8 cellular contexts compared by ENCODE assay signal in the genomic region with DNA sequence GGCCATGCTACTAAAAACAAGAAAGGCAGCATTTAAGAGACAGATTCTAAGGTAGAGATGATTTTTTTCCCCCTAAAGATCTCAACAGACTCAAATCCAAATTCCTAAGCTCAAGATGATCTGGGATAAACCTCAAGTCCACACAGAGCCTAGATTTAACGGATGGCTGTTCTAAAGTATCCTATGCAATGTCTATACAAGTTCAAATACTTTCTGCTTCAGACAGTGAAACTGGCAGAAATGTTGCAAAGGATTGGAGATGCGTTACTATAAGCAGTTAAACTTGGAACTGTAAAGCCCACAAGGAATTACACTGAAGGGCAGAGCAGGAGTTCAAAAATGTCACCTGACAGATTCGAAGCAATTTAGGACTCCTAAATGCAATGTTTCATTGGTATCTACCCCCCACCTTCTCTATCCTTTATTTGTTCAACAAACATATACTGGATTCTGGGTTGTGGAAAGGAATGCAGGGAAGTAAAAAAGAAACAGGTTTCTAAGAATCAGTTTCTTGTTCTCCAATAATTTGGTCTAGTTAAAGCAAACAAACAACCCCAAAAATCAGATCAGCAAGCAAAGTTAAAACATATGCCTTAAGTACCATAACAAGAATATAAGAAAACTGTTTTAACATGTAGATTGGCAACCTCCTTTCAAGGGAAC. TPM values are rescaled to one million over a fixed set of nuclear protein-coding genes. Genes with fewer than 3 reads are reported as not detected.
DNase-seq lines count a peak whose midpoint lies in the region; ATAC-seq, FAIRE-seq and TF ChIP-seq lines count a peak whose summit lies in the region.

No MANE protein-coding gene starts in this region.

- TF ChIP-seq CTCF in H9 (conservative IDR thresholded peaks at IDR 0.05) (no peak), hepatocyte (IDR thresholded peaks at IDR 0.05; ENCODE audit: poor library complexity) (no peak)

- H3K9me3 ChIP-seq in H9 (ENCODE audit: control insufficient read depth, low read depth, low read length), result no peaks in the 10 kb centered on the region
- no peaks in the 10 kb centered on the region for H3K9me3 ChIP-seq in hepatocyte (ENCODE audit: low read depth)

- no peak overlapping the region for H2BK120ac ChIP-seq in H9 (ENCODE audit: low read depth, low read length, poor library complexity, severe bottlenecking)

- H2AFZ ChIP-seq in H9 (ENCODE audit: low read length), result no peak overlapping the region
- H2AFZ ChIP-seq in hepatocyte, result peak overlapping the region; percentile 90

- H3K79me1 ChIP-seq in H9 (ENCODE audit: insufficient read depth, low read depth, low read length, poor library complexity, severe bottlenecking), result no peaks in the 10 kb centered on the region

- no peaks in the 10 kb centered on the region for H3K4me1 ChIP-seq in H9 (ENCODE audit: insufficient read depth, low read length)
- peaks cover 11% of the 10 kb centered on the region for H3K4me1 ChIP-seq in hepatocyte (ENCODE audit: insufficient read depth)

- no peak overlapping the region for H3T11ph ChIP-seq in H9 (ENCODE audit: low read length)

- H4K8ac ChIP-seq in H9 (replicated peaks; ENCODE audit: insufficient read length, low read depth, low read length), result no peak overlapping the region

- H3K14ac ChIP-seq in H9 (ENCODE audit: insufficient read depth, low read length), result no peak overlapping the region

- no peaks in the 10 kb centered on the region for H3K9me2 ChIP-seq in hepatocyte (replicated peaks; ENCODE audit: insufficient read depth)

- H3K4me3 Mint-ChIP-seq in H9, result peak overlapping the region; percentile 80 to 85
- H3K4me3 Mint-ChIP-seq in activated T-helper 2 cell treated with anti-CD3 and anti-CD28 coated beads, Interferon-gamma antibody, Interleukin-2, Interleukin-4, amounts not matched to agents 10 μg/mL and 5 μg/mL and 100 μg/mL, durations not matched to agents 14 hours and 24 hours and 36 hours (ENCODE audit: low read depth), result peak overlapping the region; percentile 54

- no peak overlapping the region for H4K5ac ChIP-seq in H9 (ENCODE audit: insufficient read length, low read depth, low read length)

- no peak overlapping the region for H2BK20ac ChIP-seq in H9 (ENCODE audit: low read depth, low read length, poor library complexity, severe bottlenecking)

- H3K27me3 Mint-ChIP-seq in H9 (ENCODE audit: low read depth), result peaks cover 19% of the 10 kb centered on the region
- peaks cover 11% of the 10 kb centered on the region for H3K27me3 Mint-ChIP-seq in activated T-helper 2 cell treated with anti-CD3 and anti-CD28 coated beads, Interferon-gamma antibody, Interleukin-2, Interleukin-4, amounts not matched to agents 10 μg/mL and 5 μg/mL and 100 μg/mL, durations not matched to agents 14 hours and 24 hours and 36 hours (ENCODE audit: low read depth)

- H3K4me3 ChIP-seq in hepatocyte (peak overlapping the region; percentile 76), skeletal muscle cell (ENCODE audit: low read depth, low read length) (peak overlapping the region; percentile 92)

- H2BK15ac ChIP-seq in H9 (ENCODE audit: low read depth, low read length), result no peak overlapping the region

- peaks cover 9% of the 10 kb centered on the region for H3K23me2 ChIP-seq in H9 (ENCODE audit: insufficient read length, low read depth, low read length, poor library complexity, severe bottlenecking)

- H4K20me1 ChIP-seq in H9 (ENCODE audit: control insufficient read depth, insufficient read depth, insufficient read length) (no peaks in the 10 kb centered on the region), hepatocyte (ENCODE audit: insufficient read depth, poor library complexity, severe bottlenecking) (peaks cover 4% of the 10 kb centered on the region)

- H3K27ac ChIP-seq in H9 (ENCODE audit: insufficient read length, low read depth, low read length), result no peak overlapping the region
- H3K27ac ChIP-seq in hepatocyte, result peak overlapping the region; percentile 96

- H3K27me3 ChIP-seq in H9 (ENCODE audit: insufficient read depth, low read length) (no peaks in the 10 kb centered on the region), hepatocyte (no peaks in the 10 kb centered on the region)

- no peak for ATAC-seq in GM21786 (IDR thresholded peaks at IDR 0.05; ENCODE audit: unreplicated experiment)

- DNase-seq in H9 (no peak), hepatocyte (ENCODE audit: low spot score) (no peak), skeletal muscle cell (ENCODE audit: low read depth) (no peak), SKM-1 treated with dmso at 0.1 percent for 144 hours (lab: John Stamatoyannopoulos, UW; ENCODE audit: unreplicated experiment) (no peak), RCC 7860 (ENCODE audit: low spot score) (no peak)
- no peak for DNase-seq in activated T-helper 2 cell treated with anti-CD3 and anti-CD28 coated beads, Interferon-gamma antibody, Interleukin-2, Interleukin-4, amounts not matched to agents 10 μg/mL and 5 μg/mL and 100 μg/mL, durations not matched to agents 14 hours and 24 hours and 36 hours (ENCODE audit: low spot score)
- no peak for DNase-seq in stimulated activated CD4-positive, alpha-beta T cell treated with anti-CD3 and anti-CD28 coated beads, Interleukin-2, amount 100 ng/mL, for 48 hours

- H3K27ac Mint-ChIP-seq in H9, result no peak overlapping the region
- no peak overlapping the region for H3K27ac Mint-ChIP-seq in activated T-helper 2 cell treated with anti-CD3 and anti-CD28 coated beads, Interferon-gamma antibody, Interleukin-2, Interleukin-4, amounts not matched to agents 10 μg/mL and 5 μg/mL and 100 μg/mL, durations not matched to agents 14 hours and 24 hours and 36 hours

- H3K23ac ChIP-seq in H9 (ENCODE audit: insufficient read length, low read depth, low read length), result no peak overlapping the region

- H2BK12ac ChIP-seq in H9 (ENCODE audit: insufficient read length, low read depth, low read length), result no peak overlapping the region

- H3K36me3 ChIP-seq in hepatocyte (replicated peaks; ENCODE audit: insufficient read depth, low read depth), result no peaks in the 10 kb centered on the region

- no peak overlapping the region for H3K56ac ChIP-seq in H9 (ENCODE audit: insufficient read length, low read depth, low read length)

- no peak overlapping the region for H3K4ac ChIP-seq in H9 (ENCODE audit: low read depth, low read length)

- H3K9me3 Mint-ChIP-seq in H9, result no peaks in the 10 kb centered on the region; a peak in 1 of 5 replicates
- no peaks in the 10 kb centered on the region for H3K9me3 Mint-ChIP-seq in activated T-helper 2 cell treated with anti-CD3 and anti-CD28 coated beads, Interferon-gamma antibody, Interleukin-2, Interleukin-4, amounts not matched to agents 10 μg/mL and 5 μg/mL and 100 μg/mL, durations not matched to agents 14 hours and 24 hours and 36 hours

- no peak overlapping the region for H2AK5ac ChIP-seq in H9 (ENCODE audit: insufficient read length, low read length)

- H3K9ac ChIP-seq in H9 (ENCODE audit: extremely low read depth, insufficient read length, low read length), result no peak overlapping the region

- H3K4me1 Mint-ChIP-seq in H9, result peaks cover 15 to 25% of the 10 kb centered on the region in 2 experiments
- H3K4me1 Mint-ChIP-seq in activated T-helper 2 cell treated with anti-CD3 and anti-CD28 coated beads, Interferon-gamma antibody, Interleukin-2, Interleukin-4, amounts not matched to agents 10 μg/mL and 5 μg/mL and 100 μg/mL, durations not matched to agents 14 hours and 24 hours and 36 hours (ENCODE audit: low read depth), result peaks cover 33% of the 10 kb centered on the region

- no peaks in the 10 kb centered on the region; a peak in 1 of 7 replicates for H3K36me3 Mint-ChIP-seq in H9 (ENCODE audit: insufficient read depth in 1 of 3, low read depth in 3 of 3)
- H3K36me3 Mint-ChIP-seq in activated T-helper 2 cell treated with anti-CD3 and anti-CD28 coated beads, Interferon-gamma antibody, Interleukin-2, Interleukin-4, amounts not matched to agents 10 μg/mL and 5 μg/mL and 100 μg/mL, durations not matched to agents 14 hours and 24 hours and 36 hours (ENCODE audit: low read depth), result no peaks in the 10 kb centered on the region

- FAIRE-seq in RCC 7860 (lab: Jason Lieb, UNC), result no peak

- H3K4me2 ChIP-seq in H9 (ENCODE audit: insufficient read depth, insufficient read length, low read length), result peak overlapping the region; percentile 71
- peak overlapping the region; percentile 94 for H3K4me2 ChIP-seq in hepatocyte

- peaks cover 1% of the 10 kb centered on the region; the same call in 1 of the 2 replicates for H3K79me2 ChIP-seq in H9 (ENCODE audit: insufficient read depth, low read length)
- peaks cover 64% of the 10 kb centered on the region for H3K79me2 ChIP-seq in hepatocyte

- no peak overlapping the region for H3K18ac ChIP-seq in H9 (ENCODE audit: insufficient read length, low read depth, low read length)

- no CpG with 5 or more reads among the region's 3 CpGs for WGBS in H9 (ENCODE audit: extremely low coverage, insufficient read length, low lambda C conversion rate)
- WGBS in hepatocyte (ENCODE audit: low lambda C conversion rate, missing lambda C conversion rate), result 46% methylated on average over 3 of the region's 3 CpGs

- intact Hi-C loops in activated T-helper 2 cell treated with anti-CD3 and anti-CD28 coated beads, Interferon-gamma antibody, Interleukin-2, Interleukin-4, amounts not matched to agents 10 μg/mL and 5 μg/mL and 100 μg/mL, durations not matched to agents 14 hours and 24 hours and 36 hours (cut with micrococcal nuclease), result loop anchor here (5.0 kb wide), 1 partner anchor 361 kb away; the partner anchor contains the start of gene ADISSP

- no peak overlapping the region for H4K91ac ChIP-seq in H9 (ENCODE audit: insufficient read length, low read depth, low read length)

- H2BK5ac ChIP-seq in H9 (ENCODE audit: insufficient read length, low read length), result no peak overlapping the region

RNA-seq across cellular contexts. Expression of gene DNAAF9, which starts 1.6 kb away (rescaled TPM):
- total RNA-seq in H9 (2021) (5.3 and 5.5 TPM in 2 replicates), hepatocyte (10.3 and 11.9 TPM in 2 replicates)
- 2.0 and 2.3 TPM in 2 replicates for total RNA-seq in activated T-helper 2 cell treated with anti-CD3 and anti-CD28 coated beads, Interferon-gamma antibody, Interleukin-2, Interleukin-4, amounts not matched to agents 10 μg/mL and 5 μg/mL and 100 μg/mL, durations not matched to agents 14 hours and 24 hours and 36 hours
- 4.7 and 5.2 TPM in 2 replicates for polyA plus RNA-seq in hepatocyte
